In the genomic region with DNA sequence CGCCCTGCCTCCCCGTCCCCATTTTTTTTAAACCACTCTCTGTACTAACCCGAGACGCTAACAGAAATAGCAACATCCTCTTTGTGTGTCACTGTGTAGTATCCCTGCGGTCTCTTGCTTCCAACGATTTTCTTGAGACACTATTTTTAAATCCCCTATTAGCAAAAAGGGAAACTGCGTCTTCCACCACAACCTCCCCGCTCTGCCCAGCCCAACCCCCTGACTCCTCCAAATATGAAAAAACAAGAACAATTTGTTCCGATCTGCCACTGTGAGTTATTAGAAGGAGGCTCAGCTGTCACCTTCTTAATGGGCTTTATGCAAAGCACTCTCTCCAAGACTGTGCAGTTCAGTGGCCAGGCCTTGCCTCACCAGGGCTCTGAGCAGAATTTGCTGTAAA, we compare ENCODE assay signal across 15 cellular contexts.
DNase-seq lines count a peak whose midpoint lies in the region; ATAC-seq, FAIRE-seq and TF ChIP-seq lines count a peak whose summit lies in the region.
"Had no signal": no experiment of that assay in that cellular context is flagged by ENCODE, and none has a peak within 500 bp of the region (broad histone marks: within the 10 kb centered on the region; RNA-seq: fewer than 3 reads in every experiment).

No MANE protein-coding gene starts in this region.

- H3K4me3 ChIP-seq in gastroesophageal sphincter (no peak overlapping the region), kidney (ENCODE audit: low read length in 2 of 2) (no peak overlapping the region)
- H3K4me3 ChIP-seq: dorsolateral prefrontal cortex, SK-N-MC had no signal

- H3K27ac ChIP-seq in gastroesophageal sphincter = no peak overlapping the region
- no peak overlapping the region for H3K27ac ChIP-seq in kidney (ENCODE audit: low read depth in 2 of 2, low read length in 2 of 2)
- H3K27ac ChIP-seq: dorsolateral prefrontal cortex, SK-N-MC had no signal

- DNase-seq in GM10266 (ENCODE audit: extremely low spot score) = peak; percentile 45
- DNase-seq in NOMO-1 (lab: John Stamatoyannopoulos, UW; ENCODE audit: unreplicated experiment in 2 of 2) = peak; percentile 96 to 99
- DNase-seq in stimulated activated naive B cell treated with anti-CD40 and anti-IgM and Interleukin-4, amounts not matched to agents 10 μg/mL and 1 μg/mL and 100 μg/mL, for 72 hours = peak; percentile 4
- DNase-seq in left colon = no peak
- DNase-seq in NCI-H510A treated with DMSO at 0.1 percent for 48 hours (lab: John Stamatoyannopoulos, UW) = no peak
- DNase-seq in kidney = no peak
- DNase-seq: activated naive CD4-positive, alpha-beta T cell treated with anti-CD3 and anti-CD28 coated beads, Interleukin-2, amount 10 ng/mL, durations not matched to agents 7 days and 5 days; BE2C; dorsolateral prefrontal cortex; EL; NCI-H1092 treated with DMSO at 0.1 percent for 48 hours had no signal

- WGBS in gastroesophageal sphincter (ENCODE audit: low coverage in 1 of 2), 2 donors = 55 to 83% methylated on average over 6 to 8 of the region's 9 CpGs

- no peaks in the 10 kb centered on the region for H3K36me3 ChIP-seq in gastroesophageal sphincter
- H3K36me3 ChIP-seq in kidney (ENCODE audit: control insufficient read depth in 1 of 2, insufficient read depth in 2 of 2, low read length in 2 of 2) = no peaks in the 10 kb centered on the region
- H3K36me3 ChIP-seq: BE2C had no signal

- no peak for TF ChIP-seq EP300 in gastroesophageal sphincter (IDR thresholded peaks at IDR 0.05)

- TF ChIP-seq CTCF in GM10266 (IDR thresholded peaks at IDR 0.05; ENCODE audit: control insufficient read depth, insufficient read depth, low read depth, missing control alignments) (no peak), gastroesophageal sphincter (IDR thresholded peaks at IDR 0.05) (no peak), kidney (IDR thresholded peaks at IDR 0.05; ENCODE audit: borderline replicate concordance, extremely low read depth, insufficient read depth) (no peak)

- H3K4me3 Mint-ChIP-seq in stimulated activated naive B cell treated with anti-CD40 and anti-IgM and Interleukin-4, amounts not matched to agents 10 μg/mL and 1 μg/mL and 100 μg/mL, for 72 hours = peak overlapping the region; percentile 60
- H3K4me3 Mint-ChIP-seq: activated naive CD4-positive, alpha-beta T cell treated with anti-CD3 and anti-CD28 coated beads, Interleukin-2, amount 10 ng/mL, durations not matched to agents 7 days and 5 days; brain; WTC11 had no signal

- H3K27me3 ChIP-seq in gastroesophageal sphincter = no peaks in the 10 kb centered on the region
- H3K27me3 ChIP-seq: BE2C had no signal

- FAIRE-seq in kidney (lab: Jason Lieb, UNC) = no peak

- ATAC-seq in gastroesophageal sphincter (peak; percentile 48), left colon (no peak)
- ATAC-seq in stimulated activated naive B cell treated with anti-CD40 and anti-IgM and Interleukin-4, amounts not matched to agents 10 μg/mL and 1 μg/mL and 100 μg/mL, for 72 hours (replicated peaks) = peak; percentile 64 to 78
- ATAC-seq: WTC11 had no signal

- no peak overlapping the region for H3K27ac Mint-ChIP-seq in stimulated activated naive B cell treated with anti-CD40 and anti-IgM and Interleukin-4, amounts not matched to agents 10 μg/mL and 1 μg/mL and 100 μg/mL, for 72 hours
- H3K27ac Mint-ChIP-seq: activated naive CD4-positive, alpha-beta T cell treated with anti-CD3 and anti-CD28 coated beads, Interleukin-2, amount 10 ng/mL, durations not matched to agents 7 days and 5 days; WTC11 had no signal

- H3K4me1 ChIP-seq in gastroesophageal sphincter = no peaks in the 10 kb centered on the region
- H3K4me1 ChIP-seq in kidney (ENCODE audit: control insufficient read depth in 1 of 2, insufficient read depth in 1 of 2, low read depth in 1 of 2, low read length in 2 of 2) = no peaks in the 10 kb centered on the region
- H3K4me1 ChIP-seq: BE2C had no signal

- H3K9me3 Mint-ChIP-seq in stimulated activated naive B cell treated with anti-CD40 and anti-IgM and Interleukin-4, amounts not matched to agents 10 μg/mL and 1 μg/mL and 100 μg/mL, for 72 hours = no peaks in the 10 kb centered on the region
- H3K9me3 Mint-ChIP-seq: activated naive CD4-positive, alpha-beta T cell treated with anti-CD3 and anti-CD28 coated beads, Interleukin-2, amount 10 ng/mL, durations not matched to agents 7 days and 5 days; WTC11 had no signal

- peaks cover 17 to 23% of the 10 kb centered on the region in 2 donors for H3K4me1 Mint-ChIP-seq in stimulated activated naive B cell treated with anti-CD40 and anti-IgM and Interleukin-4, amounts not matched to agents 10 μg/mL and 1 μg/mL and 100 μg/mL, for 72 hours
- H3K4me1 Mint-ChIP-seq: activated naive CD4-positive, alpha-beta T cell treated with anti-CD3 and anti-CD28 coated beads, Interleukin-2, amount 10 ng/mL, durations not matched to agents 7 days and 5 days had no signal

- H3K27me3 Mint-ChIP-seq in stimulated activated naive B cell treated with anti-CD40 and anti-IgM and Interleukin-4, amounts not matched to agents 10 μg/mL and 1 μg/mL and 100 μg/mL, for 72 hours = peaks cover 25 to 41% of the 10 kb centered on the region in 2 donors

- H3K36me3 Mint-ChIP-seq in stimulated activated naive B cell treated with anti-CD40 and anti-IgM and Interleukin-4, amounts not matched to agents 10 μg/mL and 1 μg/mL and 100 μg/mL, for 72 hours = no peaks in the 10 kb centered on the region
- H3K36me3 Mint-ChIP-seq: activated naive CD4-positive, alpha-beta T cell treated with anti-CD3 and anti-CD28 coated beads, Interleukin-2, amount 10 ng/mL, durations not matched to agents 7 days and 5 days; brain; WTC11 had no signal

- no peak overlapping the region for H3K9ac ChIP-seq in kidney (ENCODE audit: low read length in 2 of 2)

- H3K9me3 ChIP-seq in gastroesophageal sphincter (no peaks in the 10 kb centered on the region), kidney (ENCODE audit: control insufficient read depth in 1 of 2, low read length in 2 of 2) (no peaks in the 10 kb centered on the region)
- H3K9me3 ChIP-seq: BE2C had no signal

- TF ChIP-seq POLR2A in gastroesophageal sphincter (IDR thresholded peaks at IDR 0.05) = no peak

- intact Hi-C loops in left colon (cut with DNase I, micrococcal nuclease) (no loop called here), kidney (cut with DNase I) (no loop called here)

Comparison
In these comparisons a context has a peak if more than half of its experiments do, and no peak if none do; other contexts are left out.
1. DNase-seq: peak in GM10266 (single experiment), NOMO-1 (2 of 2) and stimulated activated naive B cell treated with anti-CD40 and anti-IgM and Interleukin-4, amounts not matched to agents 10 μg/mL and 1 μg/mL and 100 μg/mL, for 72 hours (single experiment); none in left colon (0 of 2), NCI-H510A treated with DMSO at 0.1 percent for 48 hours (single experiment) and kidney (single experiment).